23 cellular contexts compared by ENCODE assay signal in genomic region chr9:77748214-77748772, GRCh38.
"Had no signal": no experiment of that assay in that cellular context is flagged by ENCODE, and none has a peak within 500 bp of the region (broad histone marks: within the 10 kb centered on the region; RNA-seq: fewer than 3 reads in every experiment).

No MANE protein-coding gene starts in this region.

- DNase-seq: activated CD4-positive, alpha-beta T cell treated with anti-CD3 and anti-CD28 coated beads for 48 hours; activated CD4-positive, CD25-positive, alpha-beta regulatory T cell treated with anti-CD3 and anti-CD28 coated beads, Interleukin-2, amount 50 U/mL, for 72 hours; activated CD8-positive, alpha-beta memory T cell treated with anti-CD3 and anti-CD28 coated beads, Interleukin-2, amount 10 ng/mL, durations not matched to agents 7 days and 5 days; activated effector memory CD4-positive, alpha-beta T cell treated with Interleukin-2 at 50 U/mL for 16 hours; activated naive CD4-positive, alpha-beta T cell; activated T-cell treated with anti-CD3 and anti-CD28 coated beads, Interleukin-2, amount 50 U/mL, for 24 hours; aorta; central memory CD4-positive, alpha-beta T cell; MG63; MV-4-11; NCI-H1092 treated with DMSO at 0.1 percent for 48 hours; NCI-H2029; NCI-H2107; NCI-H526; NCI-H82; Peyer's patch; Right ventricle myocardium superior; SJCRH30 had no signal

- H3K27me3 ChIP-seq: MG63, Peyer's patch, SJCRH30 had no signal

- H3K9me3 ChIP-seq: MG63, Peyer's patch, SJCRH30 had no signal

- H3K36me3 ChIP-seq: MG63, Peyer's patch, SJCRH30 had no signal

- FAIRE-seq: bronchial epithelial cell, HepG2 had no signal

- ATAC-seq: activated CD8-positive, alpha-beta memory T cell treated with anti-CD3 and anti-CD28 coated beads, Interleukin-2, amount 10 ng/mL, durations not matched to agents 7 days and 5 days; HepG2; SK-N-SH treated with all-trans-retinoic acid at 6 μM for 48 hours; WTC11 had no signal

- H3K4me1 ChIP-seq: Peyer's patch, SJCRH30 had no signal

- H3K4me3 ChIP-seq: MG63, Peyer's patch, SJCRH30 had no signal

- H3K27ac ChIP-seq: Peyer's patch, RWPE1, SJCRH30 had no signal
